Comparison of ENCODE assay signal across 1 cellular context in genomic region chr20:50728981-50729874, GRCh38.
TF ChIP-seq lines count a peak whose summit lies in the region.

No MANE protein-coding gene starts in this region.

TF ChIP-seq in HepG2, 621 proteins besides CTCF, POLR2A, EP300 and RAD21 (continued from another document and continues in another):
- TF ChIP-seq TBX3 (IDR thresholded peaks at IDR 0.05; ENCODE audit: borderline replicate concordance) = no peak
- TF ChIP-seq THAP11 (CRISPR knock-in tag; IDR thresholded peaks at IDR 0.05) = 0 out of 2 replicates have a peak, but pooled peaks have one; percentile 24
- no peak for TF ChIP-seq THAP7 (CRISPR knock-in tag; IDR thresholded peaks at IDR 0.05)
- TF ChIP-seq NR1H2 (CRISPR knock-in tag; IDR thresholded peaks at IDR 0.05; ENCODE audit: borderline replicate concordance, low read depth) = no peak
- TF ChIP-seq ZNF660 (CRISPR knock-in tag; IDR thresholded peaks at IDR 0.05; ENCODE audit: borderline replicate concordance, low read depth) = no peak
- no peak for TF ChIP-seq POGZ (CRISPR knock-in tag; IDR thresholded peaks at IDR 0.05)
- no peak for TF ChIP-seq KMT2B (CRISPR knock-in tag; IDR thresholded peaks at IDR 0.05)
- peak; percentile 67; the same call in 1 of the 2 replicates for TF ChIP-seq DNMT3B (CRISPR knock-in tag; conservative IDR thresholded peaks at IDR 0.05)
- no peak for TF ChIP-seq ZNF576 (CRISPR knock-in tag; IDR thresholded peaks at IDR 0.05)
- TF ChIP-seq ATF5 (CRISPR knock-in tag; IDR thresholded peaks at IDR 0.05; ENCODE audit: low read depth) = no peak
- no peak for TF ChIP-seq DDIT3 (CRISPR knock-in tag; IDR thresholded peaks at IDR 0.05)
- no peak for TF ChIP-seq KLF13 (CRISPR knock-in tag; IDR thresholded peaks at IDR 0.05)
- no peak; the same call in 1 of the 2 replicates for TF ChIP-seq RBFOX2 (IDR thresholded peaks at IDR 0.05; ENCODE audit: low read depth, low read length)
- no peak for TF ChIP-seq ZNF143 (CRISPR knock-in tag; IDR thresholded peaks at IDR 0.05)
- TF ChIP-seq ZNF775 (CRISPR knock-in tag; IDR thresholded peaks at IDR 0.05; ENCODE audit: borderline replicate concordance) = no peak
- TF ChIP-seq TMF1 (CRISPR knock-in tag; IDR thresholded peaks at IDR 0.05; ENCODE audit: low read depth) = no peak
- no peak for TF ChIP-seq ZMAT5 (CRISPR knock-in tag; IDR thresholded peaks at IDR 0.05; ENCODE audit: borderline replicate concordance, low read depth)
- 0 out of 2 replicates have a peak, but pooled peaks have one; percentile 43 for TF ChIP-seq ZNF816 (CRISPR knock-in tag; IDR thresholded peaks at IDR 0.05; ENCODE audit: borderline replicate concordance)
- no peak for TF ChIP-seq RARA (CRISPR knock-in tag; IDR thresholded peaks at IDR 0.05)
- TF ChIP-seq AGO1 (IDR thresholded peaks at IDR 0.05; ENCODE audit: low read depth, low read length, poor library complexity, severe bottlenecking) = no peak
- TF ChIP-seq ZNF777 (CRISPR knock-in tag; IDR thresholded peaks at IDR 0.05) = no peak
- TF ChIP-seq JUND (CRISPR knock-in tag; IDR thresholded peaks at IDR 0.05) = peak; percentile 37
- TF ChIP-seq CREM (IDR thresholded peaks at IDR 0.05) = peak; percentile 67
- TF ChIP-seq CREM (CRISPR knock-in tag; IDR thresholded peaks at IDR 0.05) = no peak
- no peak for TF ChIP-seq SNRNP70 (IDR thresholded peaks at IDR 0.05; ENCODE audit: low read depth, low read length)
- no peak for TF ChIP-seq RFX3 (CRISPR knock-in tag; IDR thresholded peaks at IDR 0.05)
- TF ChIP-seq ZNF558 (CRISPR knock-in tag; IDR thresholded peaks at IDR 0.05; ENCODE audit: borderline replicate concordance) = 0 out of 2 replicates have a peak, but pooled peaks have one; percentile 47
- TF ChIP-seq ARID5B (CRISPR knock-in tag; IDR thresholded peaks at IDR 0.05) = peak; percentile 64
- no peak for TF ChIP-seq SNAPC5 (CRISPR knock-in tag; IDR thresholded peaks at IDR 0.05; ENCODE audit: borderline replicate concordance)
- no peak for TF ChIP-seq ZNF513 (CRISPR knock-in tag; conservative IDR thresholded peaks at IDR 0.05)
- TF ChIP-seq TCF7 (IDR thresholded peaks at IDR 0.05; ENCODE audit: low read depth) = no peak
- TF ChIP-seq ZFP1 (CRISPR knock-in tag; IDR thresholded peaks at IDR 0.05) = no peak
- peak; percentile 23 for TF ChIP-seq SALL1 (CRISPR knock-in tag; IDR thresholded peaks at IDR 0.05)
- TF ChIP-seq ZBTB26 (CRISPR knock-in tag; IDR thresholded peaks at IDR 0.05; ENCODE audit: borderline replicate concordance) = no peak
- TF ChIP-seq DMTF1 (CRISPR knock-in tag; IDR thresholded peaks at IDR 0.05) = no peak
- no peak for TF ChIP-seq ISX (CRISPR knock-in tag; conservative IDR thresholded peaks at IDR 0.05)
- no peak for TF ChIP-seq STAG1 (CRISPR knock-in tag; IDR thresholded peaks at IDR 0.05)
- no peak for TF ChIP-seq ZNF839 (CRISPR knock-in tag; IDR thresholded peaks at IDR 0.05; ENCODE audit: borderline replicate concordance)
- TF ChIP-seq ZNF234 (CRISPR knock-in tag; conservative IDR thresholded peaks at IDR 0.05) = no peak
- no peak for TF ChIP-seq HMGXB3 (CRISPR knock-in tag; IDR thresholded peaks at IDR 0.05; ENCODE audit: borderline replicate concordance)
- TF ChIP-seq FOXM1 (CRISPR knock-in tag; IDR thresholded peaks at IDR 0.05) = no peak
- no peak for TF ChIP-seq BCLAF1 (IDR thresholded peaks at IDR 0.05)
- no peak for TF ChIP-seq MAZ (IDR thresholded peaks at IDR 0.05; ENCODE audit: borderline replicate concordance, low read depth, low read length)
- TF ChIP-seq MAZ (CRISPR knock-in tag; IDR thresholded peaks at IDR 0.05; ENCODE audit: low read depth) = no peak; the same call in 1 of the 2 replicates
- no peak for TF ChIP-seq SYNCRIP (IDR thresholded peaks at IDR 0.05; ENCODE audit: insufficient read depth, low read depth, low read length)
